17 cellular contexts compared by ENCODE assay signal in genomic region chr14:93960774-93961438, GRCh38. TPM values are rescaled to one million over a fixed set of nuclear protein-coding genes. Genes with fewer than 3 reads are reported as not detected.
A peak's percentile ranks its signal among the peaks of the same experiment; 100 is the strongest.
DNase-seq lines count a peak whose midpoint lies in the region; ATAC-seq and TF ChIP-seq lines count a peak whose summit lies in the region.
"Had no signal": no experiment of that assay in that cellular context is flagged by ENCODE, and none has a peak within 500 bp of the region (broad histone marks: within the 10 kb centered on the region; RNA-seq: fewer than 3 reads in every experiment).

No MANE protein-coding gene starts in this region.

- no peak overlapping the region for H3K4me2 ChIP-seq in neural progenitor cell

- no peak overlapping the region for H2AFZ ChIP-seq in neural progenitor cell (replicated peaks)

- no peaks in the 10 kb centered on the region for H3K79me2 ChIP-seq in neural progenitor cell (ENCODE audit: low read depth)

- H3F3A ChIP-seq in neural progenitor cell (ENCODE audit: low read depth) = no peaks in the 10 kb centered on the region

- no peaks in the 10 kb centered on the region for H3K27me3 ChIP-seq in CD4-positive, CD25-positive, alpha-beta regulatory T cell (ENCODE audit: control insufficient read depth, insufficient read depth, low read length)
- H3K27me3 ChIP-seq in HL-60 (ENCODE audit: insufficient read depth, poor library complexity, severe bottlenecking) (no peaks in the 10 kb centered on the region), neural progenitor cell (no peaks in the 10 kb centered on the region)
- H3K27me3 ChIP-seq: brain microvascular endothelial cell had no signal

- H3K4me3 Mint-ChIP-seq in CD4-positive, CD25-positive, alpha-beta regulatory T cell = peak overlapping the region; percentile 48 to 84 (median 71)
- peak overlapping the region; percentile 73 for H3K4me3 Mint-ChIP-seq in activated T-helper 2 cell treated with anti-CD3 and anti-CD28 coated beads, Interferon-gamma antibody, Interleukin-2, Interleukin-4, amounts not matched to agents 10 μg/mL and 5 μg/mL and 100 μg/mL, durations not matched to agents 14 hours and 24 hours and 36 hours (ENCODE audit: low read depth)
- peak overlapping the region; percentile 55 for H3K4me3 Mint-ChIP-seq in neural progenitor cell
- H3K4me3 Mint-ChIP-seq: WTC11 had no signal

- no peaks in the 10 kb centered on the region for H3K27me3 Mint-ChIP-seq in CD4-positive, CD25-positive, alpha-beta regulatory T cell
- H3K27me3 Mint-ChIP-seq in activated T-helper 2 cell treated with anti-CD3 and anti-CD28 coated beads, Interferon-gamma antibody, Interleukin-2, Interleukin-4, amounts not matched to agents 10 μg/mL and 5 μg/mL and 100 μg/mL, durations not matched to agents 14 hours and 24 hours and 36 hours (ENCODE audit: low read depth) = no peaks in the 10 kb centered on the region
- H3K27me3 Mint-ChIP-seq in neural progenitor cell (ENCODE audit: insufficient read depth, low read depth) = peaks cover 7% of the 10 kb centered on the region

- H3K36me3 Mint-ChIP-seq in CD4-positive, CD25-positive, alpha-beta regulatory T cell = no peaks in the 10 kb centered on the region
- peaks cover 62% of the 10 kb centered on the region for H3K36me3 Mint-ChIP-seq in activated T-helper 2 cell treated with anti-CD3 and anti-CD28 coated beads, Interferon-gamma antibody, Interleukin-2, Interleukin-4, amounts not matched to agents 10 μg/mL and 5 μg/mL and 100 μg/mL, durations not matched to agents 14 hours and 24 hours and 36 hours (ENCODE audit: low read depth)
- H3K36me3 Mint-ChIP-seq in neural progenitor cell = no peaks in the 10 kb centered on the region
- H3K36me3 Mint-ChIP-seq: WTC11 had no signal

- no peak for ATAC-seq in CD4-positive, CD25-positive, alpha-beta regulatory T cell (ENCODE audit: low read depth in 2 of 2)
- no peak for ATAC-seq in HG03139 (IDR thresholded peaks at IDR 0.05; ENCODE audit: unreplicated experiment)
- ATAC-seq: WTC11 had no signal

- H3K4me1 Mint-ChIP-seq in CD4-positive, CD25-positive, alpha-beta regulatory T cell = peaks cover 29 to 92% (median 64%) of the 10 kb centered on the region in 4 donors
- peaks cover 93% of the 10 kb centered on the region for H3K4me1 Mint-ChIP-seq in activated T-helper 2 cell treated with anti-CD3 and anti-CD28 coated beads, Interferon-gamma antibody, Interleukin-2, Interleukin-4, amounts not matched to agents 10 μg/mL and 5 μg/mL and 100 μg/mL, durations not matched to agents 14 hours and 24 hours and 36 hours (ENCODE audit: low read depth)
- H3K4me1 Mint-ChIP-seq in neural progenitor cell = peaks cover 30% of the 10 kb centered on the region

- peak overlapping the region; percentile 61 to 99 (median 87) for H3K27ac Mint-ChIP-seq in CD4-positive, CD25-positive, alpha-beta regulatory T cell
- H3K27ac Mint-ChIP-seq in activated T-helper 2 cell treated with anti-CD3 and anti-CD28 coated beads, Interferon-gamma antibody, Interleukin-2, Interleukin-4, amounts not matched to agents 10 μg/mL and 5 μg/mL and 100 μg/mL, durations not matched to agents 14 hours and 24 hours and 36 hours = peak overlapping the region; percentile 100
- H3K27ac Mint-ChIP-seq in neural progenitor cell = no peak overlapping the region

- peaks cover 0 to 4% (median 0%) of the 10 kb centered on the region in 7 donors for H3K9me3 Mint-ChIP-seq in CD4-positive, CD25-positive, alpha-beta regulatory T cell
- H3K9me3 Mint-ChIP-seq in activated T-helper 2 cell treated with anti-CD3 and anti-CD28 coated beads, Interferon-gamma antibody, Interleukin-2, Interleukin-4, amounts not matched to agents 10 μg/mL and 5 μg/mL and 100 μg/mL, durations not matched to agents 14 hours and 24 hours and 36 hours = no peaks in the 10 kb centered on the region
- H3K9me3 Mint-ChIP-seq in neural progenitor cell = no peaks in the 10 kb centered on the region
- H3K9me3 Mint-ChIP-seq: WTC11 had no signal

- TF ChIP-seq CTCF in HL-60 (IDR thresholded peaks at IDR 0.05; ENCODE audit: insufficient read depth, low read length) (no peak), neural progenitor cell (IDR thresholded peaks at IDR 0.05) (no peak), foreskin fibroblast (IDR thresholded peaks at IDR 0.05; ENCODE audit: low read depth, low read length) (no peak)

- H4K20me1 ChIP-seq in neural progenitor cell (ENCODE audit: low read depth) = no peaks in the 10 kb centered on the region

- no peaks in the 10 kb centered on the region for H3K36me3 ChIP-seq in CD4-positive, CD25-positive, alpha-beta regulatory T cell (ENCODE audit: control insufficient read depth, insufficient read depth, low read length)
- H3K36me3 ChIP-seq in neural progenitor cell = no peaks in the 10 kb centered on the region
- H3K36me3 ChIP-seq: brain microvascular endothelial cell had no signal

- peak overlapping the region; percentile 88 for H3K27ac ChIP-seq in CD4-positive, CD25-positive, alpha-beta regulatory T cell (ENCODE audit: insufficient read depth, low read length, poor library complexity, severe bottlenecking)
- H3K27ac ChIP-seq in HL-60 (replicated peaks) (peak overlapping the region; percentile 95; the same call in 1 of the 2 replicates), neural progenitor cell (no peak overlapping the region)
- H3K27ac ChIP-seq: brain microvascular endothelial cell had no signal

- DNase-seq in CD4-positive, CD25-positive, alpha-beta regulatory T cell = no peak
- no peak for DNase-seq in HL-60 (ENCODE audit: low read depth in 1 of 2, low spot score in 1 of 2)
- DNase-seq in activated T-helper 2 cell treated with anti-CD3 and anti-CD28 coated beads, Interferon-gamma antibody, Interleukin-2, Interleukin-4, amounts not matched to agents 10 μg/mL and 5 μg/mL and 100 μg/mL, durations not matched to agents 14 hours and 24 hours and 36 hours (ENCODE audit: low spot score) = no peak
- DNase-seq in neural progenitor cell (ENCODE audit: low spot score) = no peak
- no peak for DNase-seq in DMS79 (lab: John Stamatoyannopoulos, UW)
- no peak for DNase-seq in foreskin fibroblast
- DNase-seq in T1000 (lab: John Stamatoyannopoulos, UW) = no peak
- DNase-seq: brain microvascular endothelial cell; Caco-2; effector CD8-positive, alpha-beta T cell; GOT3; islet precursor cell; NCI-H2081 treated with DMSO at 0.1 percent for 48 hours had no signal

- peaks cover 86% of the 10 kb centered on the region for H3K4me1 ChIP-seq in CD4-positive, CD25-positive, alpha-beta regulatory T cell (ENCODE audit: control insufficient read depth, insufficient read depth, low read length, poor library complexity, severe bottlenecking)
- peaks cover 3% of the 10 kb centered on the region for H3K4me1 ChIP-seq in neural progenitor cell

- peak overlapping the region; percentile 63 for H3K4me3 ChIP-seq in CD4-positive, CD25-positive, alpha-beta regulatory T cell (ENCODE audit: low read depth, low read length)
- no peak overlapping the region for H3K4me3 ChIP-seq in HL-60 (replicated peaks; ENCODE audit: insufficient read depth, low read length)
- no peak overlapping the region for H3K4me3 ChIP-seq in neural progenitor cell
- no peak overlapping the region for H3K4me3 ChIP-seq in foreskin fibroblast (ENCODE audit: low read depth in 1 of 2, low read length in 2 of 2)

- intact Hi-C loops in activated T-helper 2 cell treated with anti-CD3 and anti-CD28 coated beads, Interferon-gamma antibody, Interleukin-2, Interleukin-4, amounts not matched to agents 10 μg/mL and 5 μg/mL and 100 μg/mL, durations not matched to agents 14 hours and 24 hours and 36 hours (cut with micrococcal nuclease) = no loop called here

- no peaks in the 10 kb centered on the region for H3K9me3 ChIP-seq in CD4-positive, CD25-positive, alpha-beta regulatory T cell (ENCODE audit: control insufficient read depth in 2 of 2, low read length in 2 of 2)
- no peaks in the 10 kb centered on the region for H3K9me3 ChIP-seq in neural progenitor cell (ENCODE audit: low read depth)
- H3K9me3 ChIP-seq: Caco-2 had no signal

- no peak overlapping the region for H3K9ac ChIP-seq in neural progenitor cell

RNA-seq across cellular contexts. Expression of gene ASB2, which starts 15.5 kb away (rescaled TPM):
- 0.96 TPM for total RNA-seq in CD4-positive, CD25-positive, alpha-beta regulatory T cell
- polyA plus RNA-seq in CD4-positive, CD25-positive, alpha-beta regulatory T cell = 1 to 10 TPM; 2.6 to 5.7 (median 4.9) TPM
- 19.8 TPM in 2 replicates for total RNA-seq in activated T-helper 2 cell treated with anti-CD3 and anti-CD28 coated beads, Interferon-gamma antibody, Interleukin-2, Interleukin-4, amounts not matched to agents 10 μg/mL and 5 μg/mL and 100 μg/mL, durations not matched to agents 14 hours and 24 hours and 36 hours
- 0.62 TPM in 1 of 2 replicates, not detected in the other for total RNA-seq in neural progenitor cell (ENCODE audit: low replicate concordance)
- total RNA-seq: Caco-2, M059J had no signal

RNA-seq across cellular contexts. Expression of gene FAM181A, which starts 33.8 kb away (rescaled TPM):
- not detected for total RNA-seq in CD4-positive, CD25-positive, alpha-beta regulatory T cell
- polyA plus RNA-seq in CD4-positive, CD25-positive, alpha-beta regulatory T cell = not detected
- not detected in 2 replicates for total RNA-seq in activated T-helper 2 cell treated with anti-CD3 and anti-CD28 coated beads, Interferon-gamma antibody, Interleukin-2, Interleukin-4, amounts not matched to agents 10 μg/mL and 5 μg/mL and 100 μg/mL, durations not matched to agents 14 hours and 24 hours and 36 hours
- total RNA-seq in neural progenitor cell (ENCODE audit: low replicate concordance) = not detected in 2 replicates
- total RNA-seq: Caco-2, M059J, WTC11 had no signal

RNA-seq across cellular contexts. Expression of gene CCDC197, which starts 36.2 kb away (rescaled TPM):
- not detected for total RNA-seq in CD4-positive, CD25-positive, alpha-beta regulatory T cell
- polyA plus RNA-seq in CD4-positive, CD25-positive, alpha-beta regulatory T cell = not detected
- total RNA-seq in activated T-helper 2 cell treated with anti-CD3 and anti-CD28 coated beads, Interferon-gamma antibody, Interleukin-2, Interleukin-4, amounts not matched to agents 10 μg/mL and 5 μg/mL and 100 μg/mL, durations not matched to agents 14 hours and 24 hours and 36 hours = 0.11 TPM in 1 of 2 replicates, not detected in the other
- total RNA-seq in neural progenitor cell (ENCODE audit: low replicate concordance) = not detected in 2 replicates
- total RNA-seq: Caco-2, frontal cortex, M059J, WTC11 had no signal

Comparison
In these comparisons a context has a peak if more than half of its experiments do, and no peak if none do; other contexts are left out.
1. RNA of gene ASB2, which starts 15.5 kb away (total RNA-seq): 19.8 TPM in activated T-helper 2 cell treated with anti-CD3 and anti-CD28 coated beads, Interferon-gamma antibody, Interleukin-2, Interleukin-4, amounts not matched to agents 10 μg/mL and 5 μg/mL and 100 μg/mL, durations not matched to agents 14 hours and 24 hours and 36 hours; 0.96 TPM in CD4-positive, CD25-positive, alpha-beta regulatory T cell (single experiment) and 0.62 TPM in neural progenitor cell; every median in the first group is over 10 times any median in the second.
2. Peak in every context shown above with its lines, with median percentiles within 50 percentile points of each other: H3K4me3 Mint-ChIP-seq.